Comparison of ENCODE assay signal across 9 cellular contexts in the genomic region with DNA sequence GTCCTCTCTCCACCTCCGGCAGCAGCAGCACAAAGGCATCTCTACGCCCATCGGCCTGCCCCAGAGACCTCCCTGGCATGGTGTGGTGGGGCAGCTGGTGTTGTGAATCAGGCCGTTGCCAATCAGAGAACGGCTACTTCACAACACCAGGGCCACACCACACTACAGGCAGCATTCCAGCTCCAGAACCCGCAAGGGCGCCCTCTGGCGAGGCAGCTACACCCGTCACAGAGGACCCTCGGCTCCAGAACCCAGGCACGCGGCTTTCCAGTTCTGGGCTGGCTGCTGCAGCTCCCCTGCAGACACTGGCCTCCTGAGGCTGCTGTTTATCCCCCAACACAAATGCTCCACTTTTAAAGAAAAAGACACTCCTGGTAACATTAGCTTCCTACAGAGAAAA.
DNase-seq lines count a peak whose midpoint lies in the region; ATAC-seq and TF ChIP-seq lines count a peak whose summit lies in the region.
"Had no signal": no experiment of that assay in that cellular context is flagged by ENCODE, and none has a peak within 500 bp of the region (broad histone marks: within the 10 kb centered on the region; RNA-seq: fewer than 3 reads in every experiment).

No MANE protein-coding gene starts in this region.

- H3K79me2 ChIP-seq in mesendoderm (ENCODE audit: control insufficient read depth, insufficient read depth, low read length) = no peaks in the 10 kb centered on the region

- H3K56ac ChIP-seq in mesendoderm (ENCODE audit: low read length) = no peak overlapping the region

- H3K4ac ChIP-seq in mesendoderm (ENCODE audit: low read depth, low read length) = no peak overlapping the region

- H3K79me1 ChIP-seq in mesendoderm (ENCODE audit: low read length) = no peaks in the 10 kb centered on the region

- no peak overlapping the region for H2BK5ac ChIP-seq in mesendoderm (ENCODE audit: low read length)

- no peak overlapping the region for H2AK5ac ChIP-seq in mesendoderm (ENCODE audit: low read length)

- H3K9me3 ChIP-seq in adrenal gland (replicated peaks in 1 of 3) = no peaks in the 10 kb centered on the region
- H3K9me3 ChIP-seq: BLaER1 had no signal

- no peak overlapping the region for H3K4me3 ChIP-seq in adrenal gland
- H3K4me3 ChIP-seq in mesendoderm (ENCODE audit: low read length) = no peak overlapping the region
- H3K4me3 ChIP-seq: BLaER1 had no signal

- TF ChIP-seq POLR2A in adrenal gland (IDR thresholded peaks at IDR 0.05) = no peak

- no peak overlapping the region for H2BK15ac ChIP-seq in mesendoderm (replicated peaks; ENCODE audit: low read depth)

- H3K9me3 Mint-ChIP-seq in type B pancreatic cell = no peaks in the 10 kb centered on the region

- intact Hi-C loops in adrenal gland (cut with DNase I) = no loop called here

- no peaks in the 10 kb centered on the region for H3K4me1 ChIP-seq in adrenal gland (replicated peaks in 1 of 2)
- no peaks in the 10 kb centered on the region for H3K4me1 ChIP-seq in mesendoderm (ENCODE audit: control insufficient read depth, low read depth, low read length)
- H3K4me1 ChIP-seq: BLaER1 had no signal

- peaks cover 25% of the 10 kb centered on the region for H3K27me3 Mint-ChIP-seq in type B pancreatic cell

- H3K4me2 ChIP-seq in mesendoderm (ENCODE audit: low read length) = no peak overlapping the region
- H3K4me2 ChIP-seq: BLaER1 had no signal

- TF ChIP-seq CTCF in adrenal gland (IDR thresholded peaks at IDR 0.05) = peak in 5 of 6 experiments; percentile 11 to 54 (median 36)
- peak; percentile 66 for TF ChIP-seq CTCF in type B pancreatic cell (conservative IDR thresholded peaks at IDR 0.05)

- DNase-seq in NCI-H146 (lab: John Stamatoyannopoulos, UW) = peak; percentile 35
- DNase-seq in NCI-H146 treated with DMSO at 0.1 percent for 48 hours (lab: John Stamatoyannopoulos, UW; ENCODE audit: unreplicated experiment) = no peak
- DNase-seq in MV-4-11 (lab: John Stamatoyannopoulos, UW) = peak; percentile 2
- peak; percentile 31 to 73 (median 39) for DNase-seq in adrenal gland
- DNase-seq in mesendoderm = peak; percentile 74
- DNase-seq in type B pancreatic cell (ENCODE audit: extremely low spot score, unreplicated experiment) = no peak

- no peak overlapping the region for H3K9ac ChIP-seq in mesendoderm (ENCODE audit: low read length)
- H3K9ac ChIP-seq: BLaER1 had no signal

- no peak overlapping the region for H3K27ac Mint-ChIP-seq in type B pancreatic cell

- no peak overlapping the region for H3K18ac ChIP-seq in mesendoderm (ENCODE audit: low read length)

- H3K23ac ChIP-seq in mesendoderm (ENCODE audit: low read length) = no peak overlapping the region

- H3K27ac ChIP-seq in adrenal gland (no peak overlapping the region), mesendoderm (ENCODE audit: low read depth, low read length) (no peak overlapping the region)
- H3K27ac ChIP-seq: BLaER1 had no signal

- H4K5ac ChIP-seq in mesendoderm (ENCODE audit: low read length) = no peak overlapping the region

- no peaks in the 10 kb centered on the region for H3K4me1 Mint-ChIP-seq in type B pancreatic cell (ENCODE audit: unreplicated experiment)

- WGBS in adrenal gland, 4 donors = 26 to 55% (median 45%) methylated on average over 7 to 12 of the region's 12 CpGs
- no CpG with 5 or more reads among the region's 12 CpGs for WGBS in mesendoderm (ENCODE audit: extremely low coverage, insufficient coverage, low lambda C conversion rate)

- H2BK120ac ChIP-seq in mesendoderm (ENCODE audit: low read depth, low read length) = no peak overlapping the region

- no peak overlapping the region for H3K4me3 Mint-ChIP-seq in type B pancreatic cell

- H4K8ac ChIP-seq in mesendoderm (ENCODE audit: low read depth, low read length) = no peak overlapping the region

- no peaks in the 10 kb centered on the region for H3K36me3 ChIP-seq in adrenal gland (replicated peaks in 1 of 2)
- H3K36me3 ChIP-seq in mesendoderm (ENCODE audit: control insufficient read depth, insufficient read depth, low read length) = no peaks in the 10 kb centered on the region
- H3K36me3 ChIP-seq: BLaER1 had no signal

- H3K36me3 Mint-ChIP-seq in type B pancreatic cell = no peaks in the 10 kb centered on the region

- no peak for ATAC-seq in HG03457 (IDR thresholded peaks at IDR 0.05; ENCODE audit: unreplicated experiment)
- no peak for ATAC-seq in GM19023 (IDR thresholded peaks at IDR 0.05; ENCODE audit: unreplicated experiment)

- H3K27me3 ChIP-seq in adrenal gland (no peaks in the 10 kb centered on the region), mesendoderm (ENCODE audit: insufficient read depth, low read length, poor library complexity) (no peaks in the 10 kb centered on the region)
- H3K27me3 ChIP-seq: BLaER1 had no signal

Comparison
In these comparisons a context has a peak if more than half of its experiments do, and no peak if none do; other contexts are left out.
1. DNase-seq: peak in NCI-H146 (single experiment), MV-4-11 (single experiment), adrenal gland (7 of 7) and mesendoderm (single experiment); none in NCI-H146 treated with DMSO at 0.1 percent for 48 hours (single experiment) and type B pancreatic cell (single experiment).